ENCODE assay signal across 37 cellular contexts in genomic region chr12:112711507-112711906, GRCh38.
"Had no signal": no experiment of that assay in that cellular context is flagged by ENCODE, and none has a peak within 500 bp of the region (broad histone marks: within the 10 kb centered on the region; RNA-seq: fewer than 3 reads in every experiment).

No MANE protein-coding gene starts in this region.

- H3K4me1 ChIP-seq: Peyer's patch, SJSA1 had no signal

- H3K27ac ChIP-seq: brain microvascular endothelial cell, Peyer's patch, SJSA1, VCaP had no signal

- H3K9me3 ChIP-seq: Peyer's patch, SJSA1 had no signal

- H3K9me3 Mint-ChIP-seq: activated CD8-positive, alpha-beta T cell treated with anti-CD3 and anti-CD28 coated beads for 36 hours; activated naive CD8-positive, alpha-beta T cell treated with anti-CD3 and anti-CD28 coated beads for 36 hours; activated T-cell treated with anti-CD3 and anti-CD28 coated beads, Interleukin-2, amount 50 U/mL, for 72 hours; activated T-helper 17 cell treated with anti-CD3 and anti-CD28 coated beads, Interleukin-2, amount 50 U/mL, for 72 hours had no signal

- DNase-seq: activated CD4-positive, alpha-beta T cell treated with anti-CD3 and anti-CD28 coated beads for 1 hour; activated CD4-positive, alpha-beta T cell treated with anti-CD3 and anti-CD28 coated beads for 48 hours; activated CD4-positive, CD25-positive, alpha-beta regulatory T cell; activated CD8-positive, alpha-beta T cell treated with anti-CD3 and anti-CD28 coated beads for 36 hours; activated effector memory CD4-positive, alpha-beta T cell treated with anti-CD3 and anti-CD28 coated beads, Interleukin-2, amount 50 U/mL, for 16 hours; activated naive CD4-positive, alpha-beta T cell; activated naive CD4-positive, alpha-beta T cell treated with anti-CD3 and anti-CD28 coated beads, Interleukin-2, amount 50 U/mL, for 16 hours; activated naive CD8-positive, alpha-beta T cell treated with anti-CD3 and anti-CD28 coated beads for 36 hours; activated T-cell treated with anti-CD3 and anti-CD28 coated beads, Interleukin-2, amount 50 U/mL, for 1 hour; activated T-cell treated with anti-CD3 and anti-CD28 coated beads, Interleukin-2, amount 50 U/mL, for 72 hours; amniotic stem cell; aorta; brain microvascular endothelial cell; central memory CD4-positive, alpha-beta T cell; NCI-H1092 treated with DMSO at 0.1 percent for 48 hours; NCI-H1417; NCI-H146; NCI-H187; NCI-H2029 treated with DMSO at 0.1 percent for 48 hours; NCI-H2107; NCI-H2171; NCI-H2227 treated with DMSO at 0.1 percent for 48 hours; NCI-H446; NCI-H510A treated with DMSO at 0.1 percent for 48 hours; NK-92 treated with Interleukin-12 subunit alpha and Interleukin-12 subunit beta, amount 100 ng/mL, for 24 hours; PC-3; Peyer's patch; RPMI8226; SHP77 treated with DMSO at 0.1 percent for 48 hours; T-cell; T-helper 2 cell; T-helper 9 cell had no signal

- H3K36me3 Mint-ChIP-seq: activated naive CD8-positive, alpha-beta T cell treated with anti-CD3 and anti-CD28 coated beads for 36 hours; T-cell had no signal

- H3K27me3 Mint-ChIP-seq: activated T-helper 17 cell treated with anti-CD3 and anti-CD28 coated beads, Interleukin-2, amount 50 U/mL, for 72 hours had no signal

- H3K27me3 ChIP-seq: brain microvascular endothelial cell, Peyer's patch, SJSA1 had no signal

- H3K4me3 ChIP-seq: K562, Peyer's patch, SJSA1 had no signal

- ATAC-seq: activated CD8-positive, alpha-beta T cell treated with anti-CD3 and anti-CD28 coated beads for 36 hours; activated T-cell treated with anti-CD3 and anti-CD28 coated beads, Interleukin-2, amount 50 U/mL, for 72 hours; activated T-helper 17 cell treated with anti-CD3 and anti-CD28 coated beads, Interleukin-2, amount 50 U/mL, for 72 hours; K562; PC-3; SK-N-SH treated with all-trans-retinoic acid at 6 μM for 48 hours; T-cell had no signal

- H3K4me3 Mint-ChIP-seq: activated CD8-positive, alpha-beta T cell treated with anti-CD3 and anti-CD28 coated beads for 36 hours; activated naive CD8-positive, alpha-beta T cell treated with anti-CD3 and anti-CD28 coated beads for 36 hours; activated T-cell treated with anti-CD3 and anti-CD28 coated beads, Interleukin-2, amount 50 U/mL, for 72 hours; activated T-helper 17 cell treated with anti-CD3 and anti-CD28 coated beads, Interleukin-2, amount 50 U/mL, for 72 hours; T-cell had no signal

- H3K4me1 Mint-ChIP-seq: activated naive CD8-positive, alpha-beta T cell treated with anti-CD3 and anti-CD28 coated beads for 36 hours had no signal

- H3K27ac Mint-ChIP-seq: activated CD8-positive, alpha-beta T cell treated with anti-CD3 and anti-CD28 coated beads for 36 hours; activated naive CD8-positive, alpha-beta T cell treated with anti-CD3 and anti-CD28 coated beads for 36 hours; activated T-cell treated with anti-CD3 and anti-CD28 coated beads, Interleukin-2, amount 50 U/mL, for 72 hours; activated T-helper 17 cell treated with anti-CD3 and anti-CD28 coated beads, Interleukin-2, amount 50 U/mL, for 72 hours; T-cell had no signal

- H3K36me3 ChIP-seq: brain microvascular endothelial cell, Peyer's patch, SJSA1 had no signal
